ENCODE assay signal across 22 cellular contexts in the genomic region with DNA sequence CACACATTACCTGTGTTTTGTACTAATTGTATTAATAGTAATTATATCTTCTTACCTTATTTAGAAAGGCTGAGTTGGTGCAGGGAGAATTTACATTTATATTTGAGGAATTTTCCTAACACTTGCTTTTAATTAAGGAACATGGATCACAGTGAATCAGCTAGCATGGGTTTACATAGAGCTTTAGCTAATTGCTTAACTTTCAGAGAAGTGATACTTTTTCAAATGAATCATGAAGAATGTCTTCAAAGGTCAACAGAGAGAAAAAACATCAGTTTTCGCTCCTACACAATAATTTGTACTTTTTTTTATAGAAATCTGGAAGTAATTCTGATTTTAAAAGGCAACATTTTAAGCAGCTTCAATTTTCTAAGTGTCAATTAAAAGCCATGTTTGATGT.
"Had no signal": no experiment of that assay in that cellular context is flagged by ENCODE, and none has a peak within 500 bp of the region (broad histone marks: within the 10 kb centered on the region; RNA-seq: fewer than 3 reads in every experiment).

No MANE protein-coding gene starts in this region.

- H3K4me1 ChIP-seq: right atrium auricular region, spleen, testis, thyroid gland, transverse colon had no signal

- H3K4me2 ChIP-seq: hepatocyte had no signal

- H2AFZ ChIP-seq: hepatocyte had no signal

- H3K4me3 ChIP-seq: hepatocyte, left ventricle myocardium inferior, lung, mucosa of descending colon, ovary, right atrium auricular region, skin epidermis, spleen, stomach, testis, thyroid gland, transverse colon, upper lobe of left lung had no signal

- H3K27me3 ChIP-seq: ovary, right atrium auricular region, stomach, testis, thyroid gland, upper lobe of left lung had no signal

- H3K36me3 ChIP-seq: left ventricle myocardium inferior, ovary, right atrium auricular region, spleen, stomach, thyroid gland, transverse colon, upper lobe of left lung had no signal

- DNase-seq: islet precursor cell; left ventricle myocardium inferior; midbrain; mucosa of descending colon; naive thymus-derived CD4-positive, alpha-beta T cell; ovary; spleen; stimulated activated CD4-positive, alpha-beta T cell treated with anti-CD3 and anti-CD28 coated beads, Interleukin-1b, Interleukin-23, amount 100 ng/mL, for 48 hours; stimulated activated CD4-positive, alpha-beta T cell treated with anti-CD3 and anti-CD28 coated beads, Interleukin-2, amount 100 ng/mL, for 48 hours; stimulated activated CD4-positive, alpha-beta T cell treated with anti-CD3 and anti-CD28 coated beads, Interleukin-4, amount 100 ng/mL, for 4 hours; stimulated activated CD8-positive, alpha-beta memory T cell treated with anti-CD3 and anti-CD28 coated beads, Interleukin-4, amount 100 ng/mL, for 48 hours; stimulated activated naive B cell treated with anti-CD40 and anti-IgM and Interleukin-4, amounts not matched to agents 10 μg/mL and 1 μg/mL and 100 μg/mL, for 72 hours; stimulated activated naive CD8-positive, alpha-beta T cell treated with anti-CD3 and anti-CD28 coated beads, Interleukin-15, Interleukin-2, amounts not matched to agents 100 U/mL and 50 U/mL, for 24 hours; stomach; testis; thyroid gland; transverse colon; upper lobe of left lung had no signal

- H3K9me3 ChIP-seq: left ventricle myocardium inferior, mucosa of descending colon, ovary, right atrium auricular region, spleen, stomach, testis, thyroid gland, transverse colon, upper lobe of left lung had no signal

- H3K27ac ChIP-seq: hepatocyte, left ventricle myocardium inferior, ovary, right atrium auricular region, skin epidermis, spleen, stomach, testis, thyroid gland, transverse colon, upper lobe of left lung had no signal
